ENCODE assay signal across 1 cellular context in genomic region chr1:38962113-38962512, GRCh38.
A peak's percentile ranks its signal among the peaks of the same experiment; 100 is the strongest.
TF ChIP-seq lines count a peak whose summit lies in the region.

No MANE protein-coding gene starts in this region.

TF ChIP-seq in K562, 482 proteins besides CTCF, POLR2A, EP300 and RAD21:
- TF ChIP-seq EHMT2 (IDR thresholded peaks at IDR 0.05) (no peak), RFX7 (CRISPR knock-in tag; IDR thresholded peaks at IDR 0.05) (no peak), ZNF408 (CRISPR knock-in tag; IDR thresholded peaks at IDR 0.05; ENCODE audit: low read depth) (no peak), GABPA (tag; conservative IDR thresholded peaks at IDR 0.05; ENCODE audit: low read depth) (no peak), ZNF668 (CRISPR knock-in tag; IDR thresholded peaks at IDR 0.05) (no peak), KHSRP (IDR thresholded peaks at IDR 0.05) (peak; percentile 25; the same call in 1 of the 2 replicates), ZNF507 (tag; conservative IDR thresholded peaks at IDR 0.05) (no peak), SMARCC2 (IDR thresholded peaks at IDR 0.05; ENCODE audit: low read depth) (no peak), MCM7 (IDR thresholded peaks at IDR 0.05) (0 out of 4 replicates have a peak, but pooled peaks of 1 of the 2 experiments have one; percentile 26)
